In genomic region chr12:45727301-45727993, GRCh38 we compare ENCODE assay signal across 1 cellular context.
A peak's percentile ranks its signal among the peaks of the same experiment; 100 is the strongest.
TF ChIP-seq lines count a peak whose summit lies in the region.

No MANE protein-coding gene starts in this region.

TF ChIP-seq in HepG2, 621 proteins besides CTCF, POLR2A, EP300 and RAD21 (continued from another document and continues in another):
- TF ChIP-seq ZNF142 (CRISPR knock-in tag; IDR thresholded peaks at IDR 0.05) = peak; percentile 92
- no peak for TF ChIP-seq TP53 (CRISPR knock-in tag; conservative IDR thresholded peaks at IDR 0.05)
- peak; percentile 63 for TF ChIP-seq ZSCAN20 (CRISPR knock-in tag; IDR thresholded peaks at IDR 0.05; ENCODE audit: borderline replicate concordance)
- TF ChIP-seq CENPX (CRISPR knock-in tag; IDR thresholded peaks at IDR 0.05) = no peak
- no peak for TF ChIP-seq ZNF7 (CRISPR knock-in tag; IDR thresholded peaks at IDR 0.05)
- TF ChIP-seq PRDM4 (CRISPR knock-in tag; IDR thresholded peaks at IDR 0.05; ENCODE audit: borderline replicate concordance) = no peak
- 0 out of 2 replicates have a peak, but pooled peaks have one; percentile 75 for TF ChIP-seq SNAI1 (CRISPR knock-in tag; IDR thresholded peaks at IDR 0.05; ENCODE audit: borderline replicate concordance)
- 0 out of 2 replicates have a peak, but pooled peaks have one; percentile 15 for TF ChIP-seq ZNF234 (CRISPR knock-in tag; conservative IDR thresholded peaks at IDR 0.05)
- no peak for TF ChIP-seq SOX6 (IDR thresholded peaks at IDR 0.05)
- TF ChIP-seq SOX6 (CRISPR knock-in tag; IDR thresholded peaks at IDR 0.05) = peak; percentile 91
- no peak for TF ChIP-seq AHR (CRISPR knock-in tag; IDR thresholded peaks at IDR 0.05)
- peak; percentile 78; the same call in 1 of the 2 replicates for TF ChIP-seq ZNF709 (CRISPR knock-in tag; IDR thresholded peaks at IDR 0.05)
- TF ChIP-seq ZNF891 (CRISPR knock-in tag; IDR thresholded peaks at IDR 0.05) = no peak; the same call in 1 of the 2 replicates
- no peak for TF ChIP-seq ZNF773 (CRISPR knock-in tag; IDR thresholded peaks at IDR 0.05; ENCODE audit: borderline replicate concordance)
- TF ChIP-seq KDM6A (CRISPR knock-in tag; IDR thresholded peaks at IDR 0.05; ENCODE audit: low read depth) = no peak
- TF ChIP-seq ZNF580 (CRISPR knock-in tag; IDR thresholded peaks at IDR 0.05; ENCODE audit: borderline replicate concordance, low read depth) = 0 out of 2 replicates have a peak, but pooled peaks have one; percentile 16
- TF ChIP-seq ZNF225 (CRISPR knock-in tag; IDR thresholded peaks at IDR 0.05) = no peak
- TF ChIP-seq ZSCAN21 (CRISPR knock-in tag; IDR thresholded peaks at IDR 0.05; ENCODE audit: borderline replicate concordance) = peak; percentile 76; the same call in 1 of the 2 replicates
- peak; percentile 67; the same call in 1 of the 2 replicates for TF ChIP-seq SMAD3 (CRISPR knock-in tag; IDR thresholded peaks at IDR 0.05)
- no peak for TF ChIP-seq ZNF619 (CRISPR knock-in tag; IDR thresholded peaks at IDR 0.05)
- TF ChIP-seq FOXP4 (CRISPR knock-in tag; IDR thresholded peaks at IDR 0.05) = peak; percentile 70
- TF ChIP-seq RARG (CRISPR knock-in tag; IDR thresholded peaks at IDR 0.05; ENCODE audit: low read depth) = no peak
- TF ChIP-seq GMEB2 (CRISPR knock-in tag; IDR thresholded peaks at IDR 0.05; ENCODE audit: low read depth) = no peak
- peak; percentile 89 for TF ChIP-seq TAF1 (CRISPR knock-in tag; IDR thresholded peaks at IDR 0.05)
- no peak for TF ChIP-seq LCORL (IDR thresholded peaks at IDR 0.05)
- peak; percentile 66 for TF ChIP-seq LCORL (CRISPR knock-in tag; IDR thresholded peaks at IDR 0.05)
- TF ChIP-seq FIP1L1 (IDR thresholded peaks at IDR 0.05; ENCODE audit: borderline replicate concordance, insufficient read depth, low read depth, low read length) = peak; percentile 89
- TF ChIP-seq SIN3A (IDR thresholded peaks at IDR 0.05; ENCODE audit: borderline replicate concordance, low read depth, low read length) = peak; percentile 89; the same call in 1 of the 2 replicates
- TF ChIP-seq ZNF138 (CRISPR knock-in tag; IDR thresholded peaks at IDR 0.05; ENCODE audit: low read depth) = no peak
- TF ChIP-seq KAT8 (CRISPR knock-in tag; IDR thresholded peaks at IDR 0.05) = peak; percentile 97
- TF ChIP-seq SMAD1 (CRISPR knock-in tag; IDR thresholded peaks at IDR 0.05; ENCODE audit: borderline replicate concordance, low read depth) = no peak
- peak; percentile 93 for TF ChIP-seq TFAP4 (IDR thresholded peaks at IDR 0.05; ENCODE audit: borderline replicate concordance, low read depth)
- TF ChIP-seq ZNF136 (CRISPR knock-in tag; IDR thresholded peaks at IDR 0.05; ENCODE audit: low read depth) = 0 out of 2 replicates have a peak, but pooled peaks have one; percentile 12
- TF ChIP-seq ZNF263 (CRISPR knock-in tag; IDR thresholded peaks at IDR 0.05) = no peak
- no peak for TF ChIP-seq ZNF484 (CRISPR knock-in tag; IDR thresholded peaks at IDR 0.05; ENCODE audit: borderline replicate concordance, low read depth)
- TF ChIP-seq ZNF30 (CRISPR knock-in tag; IDR thresholded peaks at IDR 0.05) = 0 out of 2 replicates have a peak, but pooled peaks have one; percentile 13
- TF ChIP-seq MED1 (CRISPR knock-in tag; IDR thresholded peaks at IDR 0.05) = peak; percentile 84
- TF ChIP-seq EEA1 (CRISPR knock-in tag; IDR thresholded peaks at IDR 0.05; ENCODE audit: borderline replicate concordance) = no peak; the same call in 1 of the 2 replicates
- 0 out of 2 replicates have a peak, but pooled peaks have one; percentile 29 for TF ChIP-seq ZNF740 (CRISPR knock-in tag; IDR thresholded peaks at IDR 0.05)
- TF ChIP-seq ASH2L (IDR thresholded peaks at IDR 0.05; ENCODE audit: insufficient read length, low read depth, low read length) = peak; percentile 94
- no peak for TF ChIP-seq ARID3A (IDR thresholded peaks at IDR 0.05; ENCODE audit: low read depth, low read length)
- TF ChIP-seq ERF (CRISPR knock-in tag; IDR thresholded peaks at IDR 0.05) = peak; percentile 71; the same call in 1 of the 2 replicates
- TF ChIP-seq FOXA1 (IDR thresholded peaks at IDR 0.05) = no peak
- peak; percentile 44; the same call in 1 of the 2 replicates for TF ChIP-seq FOXA1 (CRISPR knock-in tag; IDR thresholded peaks at IDR 0.05)
- peak; percentile 59 for TF ChIP-seq SPEN (CRISPR knock-in tag; IDR thresholded peaks at IDR 0.05; ENCODE audit: low read depth)
- TF ChIP-seq ZNF382 (CRISPR knock-in tag; IDR thresholded peaks at IDR 0.05; ENCODE audit: borderline replicate concordance) = no peak
- peak; percentile 87 for TF ChIP-seq TEAD3 (CRISPR knock-in tag; optimal IDR thresholded peaks at IDR 0.05; ENCODE audit: borderline replicate concordance)
- peak; percentile 77 for TF ChIP-seq MYC (CRISPR knock-in tag; IDR thresholded peaks at IDR 0.05; ENCODE audit: borderline replicate concordance)
- 0 out of 2 replicates have a peak, but pooled peaks have one; percentile 12 for TF ChIP-seq RCOR2 (CRISPR knock-in tag; IDR thresholded peaks at IDR 0.05)
- TF ChIP-seq SRSF1 (optimal IDR thresholded peaks at IDR 0.05; ENCODE audit: low read depth, low read length) = no peak
- TF ChIP-seq ZFP36L1 (CRISPR knock-in tag; IDR thresholded peaks at IDR 0.05) = 0 out of 2 replicates have a peak, but pooled peaks have one; percentile 63
